ENCODE assay signal across 9 cellular contexts in genomic region chr21:42878678-42878992, GRCh38. TPM values are rescaled to one million over a fixed set of nuclear protein-coding genes. Genes with fewer than 3 reads are reported as not detected.
DNase-seq lines count a peak whose midpoint lies in the region; ATAC-seq and TF ChIP-seq lines count a peak whose summit lies in the region.
"Had no signal": no experiment of that assay in that cellular context is flagged by ENCODE, and none has a peak within 500 bp of the region (broad histone marks: within the 10 kb centered on the region; RNA-seq: fewer than 3 reads in every experiment).

No MANE protein-coding gene starts in this region.

- H3K9me2 ChIP-seq in GM23338 (ENCODE audit: insufficient read depth) = no peaks in the 10 kb centered on the region
- H3K9me2 ChIP-seq in SK-N-SH = no peaks in the 10 kb centered on the region

- H3K36me3 Mint-ChIP-seq in GM23338 (ENCODE audit: low read depth) (peaks cover 50% of the 10 kb centered on the region), glutamatergic neuron (ENCODE audit: unreplicated experiment) (no peaks in the 10 kb centered on the region)

- CTCF ChIA-PET in SK-N-SH (lab: Yijun Ruan, JAX) = no interaction called here

- POLR2A ChIA-PET in SK-N-SH (lab: Yijun Ruan, JAX) = interaction anchor here (1.4 kb wide), 1 partner anchor 14 kb away, joined by 4 read pairs; no protein-coding TSS in a partner anchor

- H3K9me3 Mint-ChIP-seq in GM23338 = peaks cover 4% of the 10 kb centered on the region; the same call in 2 of the 3 replicates
- H3K9me3 Mint-ChIP-seq in glutamatergic neuron (ENCODE audit: unreplicated experiment) = peaks cover 10% of the 10 kb centered on the region

- H3K9me3 ChIP-seq in SK-N-SH = no peaks in the 10 kb centered on the region
- H3K9me3 ChIP-seq in smooth muscle cell (replicated peaks; ENCODE audit: low read depth) = no peaks in the 10 kb centered on the region

- H3K27me3 Mint-ChIP-seq in GM23338 (ENCODE audit: insufficient read depth, low read depth, poor library complexity) = peaks cover 16% of the 10 kb centered on the region
- peaks cover 8% of the 10 kb centered on the region for H3K27me3 Mint-ChIP-seq in glutamatergic neuron (ENCODE audit: unreplicated experiment)

- peaks cover 13% of the 10 kb centered on the region for H3K4me1 ChIP-seq in GM23338 (ENCODE audit: insufficient read depth)
- peaks cover 6 to 9% of the 10 kb centered on the region in 2 experiments; a peak in 2 of 4 replicates for H3K4me1 ChIP-seq in SK-N-SH (ENCODE audit: control insufficient read depth in 1 of 2, insufficient read depth in 2 of 2, low read depth in 1 of 2, low read length in 1 of 2)
- H3K4me1 ChIP-seq in smooth muscle cell (ENCODE audit: low read depth) = peaks cover 10% of the 10 kb centered on the region

- peak overlapping the region; percentile 77 for H3K9ac ChIP-seq in SK-N-SH
- H3K9ac ChIP-seq in smooth muscle cell (ENCODE audit: low read depth) = peak overlapping the region; percentile 89

- ATAC-seq in GM23338 = no peak

- H3F3A ChIP-seq in GM23338 (replicated peaks; ENCODE audit: low read depth) (peaks cover 28% of the 10 kb centered on the region), SK-N-SH (replicated peaks; ENCODE audit: insufficient read depth) (no peaks in the 10 kb centered on the region), smooth muscle cell (ENCODE audit: low read depth) (no peaks in the 10 kb centered on the region)

- H3K4me3 ChIP-seq in GM23338 = peak overlapping the region; percentile 89
- peak overlapping the region; percentile 85 to 88 for H3K4me3 ChIP-seq in SK-N-SH (ENCODE audit: low read depth in 2 of 2, low read length in 1 of 2)
- peak overlapping the region; percentile 90 for H3K4me3 ChIP-seq in smooth muscle cell

- H2AFZ ChIP-seq in GM23338 = no peak overlapping the region
- peak overlapping the region; percentile 77; the same call in 1 of the 2 replicates for H2AFZ ChIP-seq in SK-N-SH (ENCODE audit: low read depth)
- peak overlapping the region; percentile 81 for H2AFZ ChIP-seq in smooth muscle cell (ENCODE audit: low read depth)

- WGBS in SK-N-SH (ENCODE audit: low lambda C conversion rate) = 2% methylated on average over 14 of the region's 15 CpGs
- under 1% methylated on average over 15 of the region's 15 CpGs for WGBS in smooth muscle cell (ENCODE audit: low lambda C conversion rate)

- H4K20me1 ChIP-seq in GM23338 (replicated peaks; ENCODE audit: insufficient read depth) (peaks cover 20% of the 10 kb centered on the region), SK-N-SH (ENCODE audit: insufficient read depth) (0 out of 2 replicates have a peak, but pooled peaks cover 6% of the 10 kb centered on the region), smooth muscle cell (ENCODE audit: low read depth) (no peaks in the 10 kb centered on the region)

- DNase-seq in GM23338 (ENCODE audit: low spot score) (no peak), SK-N-SH (no peak), glutamatergic neuron (no peak), smooth muscle cell (lab: John Stamatoyannopoulos, UW; ENCODE audit: unreplicated experiment) (no peak), NCI-H345 (lab: John Stamatoyannopoulos, UW) (no peak), activated gamma-delta T cell treated with Interleukin-2 at 50 U/mL for 16 hours (no peak), HK-2 (ENCODE audit: unreplicated experiment) (no peak)

- peak overlapping the region; percentile 86 for H3K27ac ChIP-seq in C4-2B
- peak overlapping the region; percentile 94 for H3K27ac ChIP-seq in GM23338 (ENCODE audit: low read depth)
- peak overlapping the region; percentile 85 to 88 for H3K27ac ChIP-seq in SK-N-SH (ENCODE audit: low read depth in 2 of 2, low read length in 1 of 2)
- peak overlapping the region; percentile 85 for H3K27ac ChIP-seq in smooth muscle cell (ENCODE audit: low read depth)

- H3K4me1 Mint-ChIP-seq in GM23338 (peaks cover 17% of the 10 kb centered on the region), glutamatergic neuron (ENCODE audit: low read depth, unreplicated experiment) (peaks cover 16% of the 10 kb centered on the region)

- H3K27me3 ChIP-seq in GM23338 (ENCODE audit: insufficient read depth) = no peaks in the 10 kb centered on the region
- no peaks in the 10 kb centered on the region for H3K27me3 ChIP-seq in SK-N-SH (ENCODE audit: insufficient read depth)
- no peaks in the 10 kb centered on the region for H3K27me3 ChIP-seq in smooth muscle cell (ENCODE audit: low read depth)

- no peak for TF ChIP-seq RAD21 in SK-N-SH (IDR thresholded peaks at IDR 0.05; ENCODE audit: low read length)

- H3K4me3 Mint-ChIP-seq in GM23338 (peak overlapping the region; percentile 95), glutamatergic neuron (ENCODE audit: unreplicated experiment) (peak overlapping the region; percentile 95)

- TF ChIP-seq CTCF in C4-2B (conservative IDR thresholded peaks at IDR 0.05) = no peak
- TF ChIP-seq CTCF in GM23338 (conservative IDR thresholded peaks at IDR 0.05; ENCODE audit: low read depth in 2 of 2) = no peak
- no peak for TF ChIP-seq CTCF in SK-N-SH (IDR thresholded peaks at IDR 0.05)
- TF ChIP-seq CTCF in glutamatergic neuron (IDR thresholded peaks at IDR 0.05; ENCODE audit: partially characterized antibody, unreplicated experiment) = no peak
- TF ChIP-seq CTCF in smooth muscle cell (IDR thresholded peaks at IDR 0.05; ENCODE audit: borderline replicate concordance, insufficient read depth, poor library complexity, severe bottlenecking) = no peak

- H3K79me2 ChIP-seq in GM23338 (replicated peaks; ENCODE audit: insufficient read depth) (peaks cover 64% of the 10 kb centered on the region), SK-N-SH (ENCODE audit: insufficient read depth) (peaks cover 56% of the 10 kb centered on the region), smooth muscle cell (ENCODE audit: low read depth) (peaks cover 26% of the 10 kb centered on the region)

- H3K27ac Mint-ChIP-seq in GM23338 = peak overlapping the region; percentile 96
- H3K27ac Mint-ChIP-seq in glutamatergic neuron (ENCODE audit: unreplicated experiment) = peak overlapping the region; percentile 89

- no peak for TF ChIP-seq EP300 in SK-N-SH (IDR thresholded peaks at IDR 0.05; ENCODE audit: borderline replicate concordance in 1 of 2, low read depth in 1 of 2, low read length in 1 of 2)

- H3K36me3 ChIP-seq in GM23338 (ENCODE audit: insufficient read depth) (peaks cover 21% of the 10 kb centered on the region), SK-N-SH (replicated peaks in 1 of 2; ENCODE audit: control insufficient read depth in 1 of 2, insufficient read depth in 2 of 2, low read length in 1 of 2) (peaks cover 5 to 18% of the 10 kb centered on the region in 2 experiments), smooth muscle cell (ENCODE audit: low read depth) (peaks cover 4% of the 10 kb centered on the region)

- H3K4me2 ChIP-seq in GM23338 (peak overlapping the region; percentile 90), SK-N-SH (peak overlapping the region; percentile 95), smooth muscle cell (peak overlapping the region; percentile 95)

TF ChIP-seq in GM23338, 12 proteins besides CTCF, POLR2A, EP300 and RAD21 (continues in another document):
- TF ChIP-seq ZNF331 (CRISPR knock-in tag; IDR thresholded peaks at IDR 0.05; ENCODE audit: low read depth) = no peak

TF ChIP-seq in SK-N-SH, 30 proteins besides CTCF, POLR2A, EP300 and RAD21:
- TF ChIP-seq MAX (IDR thresholded peaks at IDR 0.05; ENCODE audit: low read depth) (peak; percentile 81; the same call in 1 of the 2 replicates), USF1 (IDR thresholded peaks at IDR 0.05; ENCODE audit: borderline replicate concordance, low read depth) (no peak), MXI1 (IDR thresholded peaks at IDR 0.05; ENCODE audit: low read depth, low read length) (peak; percentile 73)

RNA-seq across cellular contexts. Expression of gene WDR4, which starts 0.7 kb away (rescaled TPM):
- total RNA-seq in GM23338 (2014; rRNA removed; shearing (Covaris generic)) = 50.2 TPM in 2 replicates
- 20.3 and 22.5 TPM in 2 replicates for polyA plus RNA-seq in GM23338 (2016; fragmentation: Nextera tagmentation; extraction: Ambion mirVana)
- polyA plus RNA-seq in SK-N-SH (2012; rRNA removed) = 21.8 and 26.5 TPM in 2 replicates
- 13.0 and 18.1 TPM in 2 replicates for polyA plus RNA-seq in SK-N-SH (2012; cell fraction: cytosol; rRNA removed)
- 36.3 and 54.9 TPM in 2 replicates for polyA plus RNA-seq in SK-N-SH (2012; cell fraction: nucleus; rRNA removed)
- 15.7 TPM for total RNA-seq in glutamatergic neuron (ENCODE audit: unreplicated experiment)
- total RNA-seq in smooth muscle cell = 2.6 and 5.1 TPM in 2 replicates
- 5.1 and 6.2 TPM in 2 replicates for polyA plus RNA-seq in smooth muscle cell

RNA-seq across cellular contexts. Expression of gene NDUFV3, which starts 14.5 kb away (rescaled TPM):
- 42.4 and 51.5 TPM in 2 replicates for total RNA-seq in GM23338 (2014; rRNA removed; shearing (Covaris generic))
- polyA plus RNA-seq in GM23338 (2016; fragmentation: Nextera tagmentation; extraction: Ambion mirVana) (71.2 and 75.5 TPM in 2 replicates), SK-N-SH (2012; rRNA removed) (27.3 and 32.9 TPM in 2 replicates), smooth muscle cell (28.4 and 31.7 TPM in 2 replicates)
- polyA plus RNA-seq in SK-N-SH (2012; cell fraction: cytosol; rRNA removed) = 22.8 and 24.3 TPM in 2 replicates
- 26.2 and 27.4 TPM in 2 replicates for polyA plus RNA-seq in SK-N-SH (2012; cell fraction: nucleus; rRNA removed)
- total RNA-seq in glutamatergic neuron (ENCODE audit: unreplicated experiment) (33.9 TPM), smooth muscle cell (23.3 and 29.7 TPM in 2 replicates)

RNA-seq across cellular contexts. Expression of gene ERVH48-1, which starts 46.8 kb away (rescaled TPM):
- total RNA-seq in GM23338 (2014; rRNA removed; shearing (Covaris generic)) = 37.0 and 44.2 TPM in 2 replicates
- polyA plus RNA-seq in GM23338 (2016; fragmentation: Nextera tagmentation; extraction: Ambion mirVana) = 31.7 and 34.1 TPM in 2 replicates
- not detected in 2 replicates for polyA plus RNA-seq in SK-N-SH (2012; rRNA removed)
- not detected in 2 replicates for polyA plus RNA-seq in SK-N-SH (2012; cell fraction: cytosol; rRNA removed)
- not detected in 2 replicates for polyA plus RNA-seq in SK-N-SH (2012; cell fraction: nucleus; rRNA removed)
- 0.59 TPM for total RNA-seq in glutamatergic neuron (ENCODE audit: unreplicated experiment)
- 7.5 and 7.6 TPM in 2 replicates for total RNA-seq in smooth muscle cell
- polyA plus RNA-seq in smooth muscle cell = 6.8 and 9.8 TPM in 2 replicates
- total RNA-seq: HT1080 had no signal
